8 cellular contexts compared by ENCODE assay signal in genomic region chr12:4855121-4855924, GRCh38. TPM values are rescaled to one million over a fixed set of nuclear protein-coding genes. Genes with fewer than 3 reads are reported as not detected.
A peak's percentile ranks its signal among the peaks of the same experiment; 100 is the strongest.
DNase-seq lines count a peak whose midpoint lies in the region; ATAC-seq, FAIRE-seq and TF ChIP-seq lines count a peak whose summit lies in the region.

No MANE protein-coding gene starts in this region.

- peaks cover 3% of the 10 kb centered on the region for H3K27me3 ChIP-seq in adrenal gland
- peaks cover 9% of the 10 kb centered on the region for H3K27me3 ChIP-seq in left ventricle myocardium inferior (ENCODE audit: low read depth)

- ATAC-seq in HG03175 (IDR thresholded peaks at IDR 0.05; ENCODE audit: unreplicated experiment), result no peak

- no peak overlapping the region for H3K27ac ChIP-seq in adrenal gland
- H3K27ac ChIP-seq in left ventricle myocardium inferior (replicated peaks), result no peak overlapping the region

- TF ChIP-seq POLR2A in adrenal gland (IDR thresholded peaks at IDR 0.05), result no peak

- H3K4me1 ChIP-seq in adrenal gland (replicated peaks in 1 of 2), result no peaks in the 10 kb centered on the region
- H3K4me1 ChIP-seq in left ventricle myocardium inferior, result peaks cover 30% of the 10 kb centered on the region

- H3K4me3 ChIP-seq in adrenal gland (no peak overlapping the region), left ventricle myocardium inferior (no peak overlapping the region)

- whole genome bisulfite sequencing in adrenal gland, 4 donors, result 33 to 45% (median 39%) methylated on average over 13 to 14 of the region's 14 CpGs

- DNase-seq in AML-193 (lab: John Stamatoyannopoulos, UW) (peak; percentile 54 to 64), GM19239 (ENCODE audit: insufficient read length, low spot score) (peak; percentile 61), NCI-H1092 (lab: John Stamatoyannopoulos, UW) (peak; percentile 81), SHP77 treated with DMSO at 0.1 percent for 48 hours (lab: John Stamatoyannopoulos, UW) (peak; percentile 36), adrenal gland (peak; percentile 49 to 77 (median 57)), left ventricle myocardium inferior (no peak), pulmonary artery endothelial cell (ENCODE audit: low read depth, low spot score) (peak; percentile 8)

- FAIRE-seq in GM19239 (lab: Jason Lieb, UNC), result peak; percentile 86

- H3K9me3 ChIP-seq in adrenal gland (replicated peaks in 1 of 3) (no peaks in the 10 kb centered on the region), left ventricle myocardium inferior (replicated peaks) (no peaks in the 10 kb centered on the region)

- intact Hi-C loops in adrenal gland (cut with DNase I), result loop anchor here in 1 of 2 donors (10.0 kb wide), 1 partner anchor 229 kb away; no protein-coding TSS in a partner anchor
- intact Hi-C loops in left ventricle myocardium inferior (cut with micrococcal nuclease), result loop anchor here (5.0 to 10.0 kb wide), 2 partner anchors 147 to 229 kb away; no protein-coding TSS in a partner anchor

- TF ChIP-seq CTCF in adrenal gland (IDR thresholded peaks at IDR 0.05) (peak; percentile 63 to 79 (median 70)), left ventricle myocardium inferior (IDR thresholded peaks at IDR 0.05; ENCODE audit: borderline replicate concordance) (peak; percentile 86)

- H3K36me3 ChIP-seq in adrenal gland (replicated peaks in 1 of 2), result no peaks in the 10 kb centered on the region
- H3K36me3 ChIP-seq in left ventricle myocardium inferior, result no peaks in the 10 kb centered on the region

RNA-seq across cellular contexts. Expression of gene KCNA1, which starts 54.4 kb away (rescaled TPM):
- not detected for total RNA-seq in adrenal gland
- polyA plus RNA-seq in adrenal gland, result not detected
- total RNA-seq in left ventricle myocardium inferior, result not detected
- total RNA-seq in pulmonary artery endothelial cell, result not detected in 2 replicates
